ENCODE assay signal across 16 cellular contexts in the genomic region with DNA sequence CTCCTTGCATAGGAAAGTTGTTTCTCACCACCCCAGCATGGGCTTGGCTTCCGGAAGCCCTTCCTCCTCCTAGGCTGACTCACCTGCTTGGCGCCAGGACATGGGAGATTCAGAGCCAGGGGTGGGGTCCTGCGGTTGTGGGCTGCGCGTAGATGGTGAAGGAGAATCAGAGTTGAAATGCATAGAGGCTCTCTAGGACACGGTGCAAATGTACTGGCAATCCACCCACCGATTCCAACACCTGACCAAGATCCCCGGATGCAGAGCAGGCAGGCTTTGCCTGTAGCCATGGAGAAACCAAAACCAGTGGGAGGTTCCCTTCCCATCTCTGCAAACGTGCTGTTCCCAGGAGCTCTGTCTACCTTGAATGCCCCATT. TPM values are rescaled to one million over a fixed set of nuclear protein-coding genes. Genes with fewer than 3 reads are reported as not detected.
DNase-seq lines count a peak whose midpoint lies in the region; ATAC-seq and TF ChIP-seq lines count a peak whose summit lies in the region.
"Not testable (repeated sequence)": the region's sequence is repeated elsewhere in the genome, so short reads cannot be mapped to it uniquely, and the experiment has no call there.
"Had no signal": no experiment of that assay in that cellular context is flagged by ENCODE, and none has a peak within 500 bp of the region (broad histone marks: within the 10 kb centered on the region; RNA-seq: fewer than 3 reads in every experiment).

No MANE protein-coding gene starts in this region.

- H3K36me3 ChIP-seq in CD4-positive, CD25-positive, alpha-beta regulatory T cell (ENCODE audit: control insufficient read depth, insufficient read depth, low read length); stomach: not testable (repeated sequence)

- H3K27ac ChIP-seq in CD4-positive, CD25-positive, alpha-beta regulatory T cell (ENCODE audit: insufficient read depth, low read length, poor library complexity, severe bottlenecking); coronary artery: not testable (repeated sequence)
- H3K27ac ChIP-seq in stomach, result peak overlapping the region; percentile 18 to 86 (median 40)

- H3K4me1 ChIP-seq in CD4-positive, CD25-positive, alpha-beta regulatory T cell (ENCODE audit: control insufficient read depth, insufficient read depth, low read length, poor library complexity, severe bottlenecking), result peaks cover 21% of the 10 kb centered on the region
- H3K4me1 ChIP-seq in stomach, result peaks cover 23 to 43% (median 31%) of the 10 kb centered on the region in 4 donors

- not testable (repeated sequence) for H3K4me3 Mint-ChIP-seq in CD4-positive, CD25-positive, alpha-beta regulatory T cell

- WGBS in stomach, 5 donors, result 41 to 61% (median 57%) methylated on average over 9 of the region's 9 CpGs

- ATAC-seq in CD4-positive, CD25-positive, alpha-beta regulatory T cell (ENCODE audit: low read depth in 2 of 2), result not testable (repeated sequence)

- not testable (repeated sequence) for TF ChIP-seq CTCF in coronary artery (IDR thresholded peaks at IDR 0.05); stomach (IDR thresholded peaks at IDR 0.05)

- intact Hi-C loops in stomach (cut with DNase I; ENCODE audit: low total_unique reads), result not testable (repeated sequence)

- peaks cover 17 to 38% (median 23%) of the 10 kb centered on the region in 4 donors for H3K4me1 Mint-ChIP-seq in CD4-positive, CD25-positive, alpha-beta regulatory T cell

- not testable (repeated sequence) for H3K27me3 ChIP-seq in CD4-positive, CD25-positive, alpha-beta regulatory T cell (ENCODE audit: control insufficient read depth, insufficient read depth, low read length); stomach

- not testable (repeated sequence) for H3K9me3 ChIP-seq in CD4-positive, CD25-positive, alpha-beta regulatory T cell (ENCODE audit: control insufficient read depth in 2 of 2, low read length in 2 of 2); stomach

- not testable (repeated sequence) for TF ChIP-seq POLR2A in stomach (IDR thresholded peaks at IDR 0.05)

- not testable (repeated sequence) for TF ChIP-seq EP300 in stomach (IDR thresholded peaks at IDR 0.05)

- H3K36me3 Mint-ChIP-seq in CD4-positive, CD25-positive, alpha-beta regulatory T cell, result not testable (repeated sequence)

- H3K4me3 ChIP-seq in CD4-positive, CD25-positive, alpha-beta regulatory T cell (ENCODE audit: low read depth, low read length); coronary artery; stomach: not testable (repeated sequence)

- not testable (repeated sequence) for H3K9me3 Mint-ChIP-seq in CD4-positive, CD25-positive, alpha-beta regulatory T cell

- not testable (repeated sequence) for DNase-seq in CD4-positive, CD25-positive, alpha-beta regulatory T cell
- DNase-seq in HT-29 (ENCODE audit: low spot score) (peak; percentile 63), RPMI7951 (ENCODE audit: low read depth) (peak; percentile 30), amniotic epithelial cell (ENCODE audit: low read depth) (peak; percentile 49), coronary artery (ENCODE audit: low spot score) (peak; percentile 46), glomerular visceral epithelial cell (ENCODE audit: extremely low spot score) (peak; percentile 70), occipital lobe (lab: John Stamatoyannopoulos, UW) (peak; percentile 47), stomach (peak; percentile 54)

- H3K27me3 Mint-ChIP-seq in CD4-positive, CD25-positive, alpha-beta regulatory T cell, result peaks cover 10% of the 10 kb centered on the region

- H3K27ac Mint-ChIP-seq in CD4-positive, CD25-positive, alpha-beta regulatory T cell, result peak overlapping the region in 2 of 3 donors; percentile 31 to 76

RNA-seq across cellular contexts. Expression of gene MPRIP, which starts 27.5 kb away (rescaled TPM):
- total RNA-seq in CD4-positive, CD25-positive, alpha-beta regulatory T cell, result 234 TPM
- polyA plus RNA-seq in CD4-positive, CD25-positive, alpha-beta regulatory T cell, result 10 to 100 TPM; 49.0 to 88.5 (median 55.8) TPM
- 147 and 162 TPM in 2 replicates for total RNA-seq in HT-29 (2014; rRNA removed; shearing (Covaris generic))
- total RNA-seq in RPMI7951 (2014; rRNA removed; shearing (Covaris generic)), result 77.1 and 86.3 TPM in 2 replicates
- total RNA-seq in occipital lobe, result 126 TPM
- total RNA-seq in stomach, result 100 to 1,000 TPM; 145 to 518 (median 261) TPM
- polyA plus RNA-seq in stomach, result 100 to 1,000 TPM in 2 of 3 donors, 10 to 100 TPM in 1; 80.2 to 123 (median 114) TPM

RNA-seq across cellular contexts. Expression of gene TNFRSF13B, which starts 42.8 kb away (rescaled TPM):
- 3.1 TPM for total RNA-seq in CD4-positive, CD25-positive, alpha-beta regulatory T cell
- polyA plus RNA-seq in CD4-positive, CD25-positive, alpha-beta regulatory T cell, result 1 to 10 TPM in 3 of 4 donors, under 1 TPM in 1; 0.73 to 4.8 (median 3.0) TPM
- not detected in 2 replicates for total RNA-seq in HT-29 (2014; rRNA removed; shearing (Covaris generic))
- not detected in 2 replicates for total RNA-seq in RPMI7951 (2014; rRNA removed; shearing (Covaris generic))
- total RNA-seq in occipital lobe (not detected), stomach (under 1 TPM in 1 of 5 donors, not detected in 4; 0.37 TPM)
- polyA plus RNA-seq in stomach, result 1 to 10 TPM in 2 of 3 donors, under 1 TPM in 1; 0.25 to 1.8 (median 1.8) TPM
- total RNA-seq: activated CD4-positive, alpha-beta memory T cell treated with anti-CD3 and anti-CD28 coated beads for 36 hours; activated T-cell treated with anti-CD3 and anti-CD28 coated beads, Interleukin-2, amount 50 U/mL, for 72 hours; H1; K562; osteoblast; T-helper 2 cell treated with Interferon-gamma antibody and Interleukin-4, amounts not matched to agents 100 ng/mL and 5 ng/mL, for 36 hours; temporal lobe; uterus had no signal
- polyA plus RNA-seq: H1, K562 had no signal
